ENCODE assay signal across 8 cellular contexts in the genomic region with DNA sequence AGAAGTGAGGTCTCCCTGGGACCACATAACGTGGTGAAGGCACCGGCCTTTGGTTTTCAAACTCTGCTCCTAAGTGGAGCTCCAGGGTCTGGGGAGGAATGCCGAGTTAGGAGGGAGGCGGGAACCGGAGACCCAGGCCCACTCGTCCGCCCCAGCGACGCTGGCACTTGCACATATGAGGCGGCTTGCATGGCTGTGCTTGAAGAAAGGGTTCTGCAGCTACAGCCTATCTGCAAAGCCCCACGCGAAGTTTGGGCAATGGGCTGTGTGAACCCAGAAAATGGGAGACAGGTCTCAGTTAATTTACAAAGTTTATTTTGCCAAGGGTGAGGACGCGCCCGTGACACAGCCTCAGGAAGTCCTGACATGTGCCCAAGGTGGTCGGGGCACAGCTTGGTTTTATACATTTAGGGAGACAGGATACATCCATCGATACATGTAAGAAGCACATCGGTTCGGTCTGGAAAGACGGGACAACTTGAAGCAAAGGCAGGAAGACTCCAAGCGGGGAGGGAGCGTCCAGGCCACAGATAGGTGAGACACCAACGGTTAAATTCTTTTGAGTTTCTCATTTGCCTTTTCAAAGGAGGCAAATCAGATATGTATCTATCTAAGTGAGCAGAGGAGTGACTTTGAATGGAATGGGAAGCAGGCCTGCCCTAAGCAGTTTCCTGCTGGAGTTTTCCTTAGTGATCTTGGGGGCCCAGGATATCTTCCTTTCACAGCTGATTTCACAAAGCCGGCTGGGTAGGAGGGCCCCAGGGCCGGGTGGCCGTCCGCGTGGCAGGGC. TPM values are rescaled to one million over a fixed set of nuclear protein-coding genes. Genes with fewer than 3 reads are reported as not detected.
DNase-seq lines count a peak whose midpoint lies in the region; TF ChIP-seq lines count a peak whose summit lies in the region.

No MANE protein-coding gene starts in this region.

- no TSS peak for BruUV-seq in A673 (replicated peaks; lab: Mats Ljungman, UMichigan)

- H3K27ac ChIP-seq in A673 (ENCODE audit: low read depth, low read length, poor library complexity, severe bottlenecking) (peak overlapping the region; percentile 81), KMS-11 (no peak overlapping the region), coronary artery (peak overlapping the region; percentile 68 to 93), muscle layer of colon (ENCODE audit: low read depth, low read length) (peak overlapping the region; percentile 79)

- intact Hi-C loops in A673 (cut with micrococcal nuclease; ENCODE audit: unreplicated experiment): no loop called here

- H3K4me3 ChIP-seq in A673 (ENCODE audit: low read depth, low read length, poor library complexity, severe bottlenecking) (peak overlapping the region; percentile 93), KMS-11 (IDR thresholded peaks at IDR 0.05; ENCODE audit: insufficient read depth, low read depth, low read length) (no peak overlapping the region), coronary artery (peak overlapping the region; percentile 93), muscle layer of colon (ENCODE audit: low read depth in 1 of 2, low read length in 2 of 2) (peak overlapping the region; percentile 70 to 80)

- H4K20me1 ChIP-seq in KMS-11 (ENCODE audit: insufficient read depth): no peaks in the 10 kb centered on the region

- no peak for DNase-seq in A673 (ENCODE audit: low spot score)
- DNase-seq in coronary artery (ENCODE audit: low spot score): no peak
- no peak for DNase-seq in NCI-H1436 (lab: John Stamatoyannopoulos, UW)
- DNase-seq in activated CD4-positive, alpha-beta T cell treated with anti-CD3 and anti-CD28 coated beads for 48 hours: no peak
- no peak for DNase-seq in NCI-H226
- DNase-seq in dedifferentiated amniotic fluid mesenchymal stem cell (ENCODE audit: extremely low spot score): no peak

- H3K9ac ChIP-seq in KMS-11: peak overlapping the region; percentile 33; the same call in 1 of the 2 replicates
- H3K9ac ChIP-seq in muscle layer of colon (ENCODE audit: low read length): peak overlapping the region; percentile 34

- peaks cover 19% of the 10 kb centered on the region for H3K79me2 ChIP-seq in KMS-11 (ENCODE audit: insufficient read depth, low read depth)

- H3K4me2 ChIP-seq in KMS-11: peak overlapping the region; percentile 85

- CTCF ChIA-PET in A673 (lab: Charles Lee): interaction anchor here (0.7 kb wide), 1 partner anchor 1032 kb away, joined by 4 read pairs; no protein-coding TSS in a partner anchor

- POLR2A ChIA-PET in A673 (lab: Charles Lee; ENCODE audit: low non-redundant PET): no interaction called here

- H3K27me3 ChIP-seq in A673 (replicated peaks; ENCODE audit: insufficient read depth, low read depth, low read length, poor library complexity) (peaks cover 18% of the 10 kb centered on the region), KMS-11 (ENCODE audit: insufficient read depth, low read depth) (peaks cover 22% of the 10 kb centered on the region; the same call in 1 of the 2 replicates), muscle layer of colon (ENCODE audit: control insufficient read depth in 1 of 2, insufficient read depth in 2 of 2, low read length in 2 of 2) (no peaks in the 10 kb centered on the region)

- H3K4me1 ChIP-seq in A673 (ENCODE audit: insufficient read depth, low read length, poor library complexity, severe bottlenecking): peaks cover 28% of the 10 kb centered on the region
- peaks cover 10% of the 10 kb centered on the region for H3K4me1 ChIP-seq in KMS-11 (ENCODE audit: low read depth, poor library complexity, severe bottlenecking)
- peaks cover 11% of the 10 kb centered on the region for H3K4me1 ChIP-seq in muscle layer of colon (ENCODE audit: insufficient read depth, low read length)

- H2AFZ ChIP-seq in KMS-11 (ENCODE audit: low read depth): peak overlapping the region; percentile 93

- TF ChIP-seq CTCF in A673 (conservative IDR thresholded peaks at IDR 0.05; ENCODE audit: low read depth, low read length) (no peak), KMS-11 (conservative IDR thresholded peaks at IDR 0.05; ENCODE audit: low read depth, low read length) (no peak), coronary artery (IDR thresholded peaks at IDR 0.05) (no peak)

- H3K36me3 ChIP-seq in A673 (ENCODE audit: insufficient read depth, low read length, poor library complexity, severe bottlenecking): no peaks in the 10 kb centered on the region
- H3K36me3 ChIP-seq in KMS-11 (ENCODE audit: insufficient read depth): no peaks in the 10 kb centered on the region
- no peaks in the 10 kb centered on the region for H3K36me3 ChIP-seq in muscle layer of colon (ENCODE audit: insufficient read depth, low read length)

- H3K9me3 ChIP-seq in A673 (ENCODE audit: low read depth, low read length, poor library complexity, severe bottlenecking) (no peaks in the 10 kb centered on the region), muscle layer of colon (ENCODE audit: low read length) (no peaks in the 10 kb centered on the region)

RNA-seq across cellular contexts. Expression of a gene that starts 0.8 kb away (rescaled TPM):
- total RNA-seq in A673 (2021): 57.1 and 68.9 TPM in 2 replicates
